In the genomic region with DNA sequence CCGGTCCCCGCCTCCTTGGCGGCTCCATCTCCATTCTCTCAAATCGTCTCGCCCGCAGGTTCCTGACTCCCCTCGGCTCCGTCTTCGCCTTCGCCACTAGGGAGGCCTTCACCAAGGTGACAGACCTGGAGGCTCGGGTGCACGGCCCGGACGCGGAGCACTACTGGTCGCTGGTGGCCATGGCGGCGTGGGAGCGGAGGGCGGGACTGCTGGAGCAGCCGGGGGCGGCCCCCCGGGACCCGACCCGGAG, we compare ENCODE assay signal across 1 cellular context.
TF ChIP-seq lines count a peak whose summit lies in the region.

No MANE protein-coding gene starts in this region.

TF ChIP-seq in GM12878, 131 proteins besides CTCF, POLR2A, EP300 and RAD21:
- TF ChIP-seq SMC3 (IDR thresholded peaks at IDR 0.05; ENCODE audit: borderline replicate concordance, low read length) (no peak), EGR1 (IDR thresholded peaks at IDR 0.05; ENCODE audit: borderline replicate concordance in 1 of 2, low read depth in 2 of 2, low read length in 2 of 2) (peak in 1 of 2 experiments; percentile 72; a peak in 2 of 3 replicates), NR2F1 (conservative IDR thresholded peaks at IDR 0.05) (no peak), MEF2B (IDR thresholded peaks at IDR 0.05; ENCODE audit: partially characterized antibody, poor library complexity, severe bottlenecking) (peak; percentile 72), BRCA1 (IDR thresholded peaks at IDR 0.05; ENCODE audit: low read depth, low read length) (no peak), BACH1 (IDR thresholded peaks at IDR 0.05; ENCODE audit: borderline replicate concordance) (no peak), RCOR1 (conservative IDR thresholded peaks at IDR 0.05; ENCODE audit: low read depth, low read length) (0 out of 2 replicates have a peak, but pooled peaks have one; percentile 13), GABPA (IDR thresholded peaks at IDR 0.05; ENCODE audit: low read depth) (no peak), GATAD2B (conservative IDR thresholded peaks at IDR 0.05; ENCODE audit: low read depth) (no peak), YY1 (IDR thresholded peaks at IDR 0.05; ENCODE audit: low read depth, low read length) (peak; percentile 78), ZNF384 (IDR thresholded peaks at IDR 0.05; ENCODE audit: borderline replicate concordance, low read depth, low read length) (no peak), SMAD5 (IDR thresholded peaks at IDR 0.05; ENCODE audit: low read depth) (no peak)
- TF ChIP-seq, protein P1, sequence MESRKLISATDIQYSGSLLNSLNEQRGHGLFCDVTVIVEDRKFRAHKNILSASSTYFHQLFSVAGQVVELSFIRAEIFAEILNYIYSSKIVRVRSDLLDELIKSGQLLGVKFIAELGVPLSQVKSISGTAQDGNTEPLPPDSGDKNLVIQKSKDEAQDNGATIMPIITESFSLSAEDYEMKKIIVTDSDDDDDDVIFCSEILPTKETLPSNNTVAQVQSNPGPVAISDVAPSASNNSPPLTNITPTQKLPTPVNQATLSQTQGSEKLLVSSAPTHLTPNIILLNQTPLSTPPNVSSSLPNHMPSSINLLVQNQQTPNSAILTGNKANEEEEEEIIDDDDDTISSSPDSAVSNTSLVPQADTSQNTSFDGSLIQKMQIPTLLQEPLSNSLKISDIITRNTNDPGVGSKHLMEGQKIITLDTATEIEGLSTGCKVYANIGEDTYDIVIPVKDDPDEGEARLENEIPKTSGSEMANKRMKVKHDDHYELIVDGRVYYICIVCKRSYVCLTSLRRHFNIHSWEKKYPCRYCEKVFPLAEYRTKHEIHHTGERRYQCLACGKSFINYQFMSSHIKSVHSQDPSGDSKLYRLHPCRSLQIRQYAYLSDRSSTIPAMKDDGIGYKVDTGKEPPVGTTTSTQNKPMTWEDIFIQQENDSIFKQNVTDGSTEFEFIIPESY (IDR thresholded peaks at IDR 0.05): no peak
- TF ChIP-seq, protein P2, sequence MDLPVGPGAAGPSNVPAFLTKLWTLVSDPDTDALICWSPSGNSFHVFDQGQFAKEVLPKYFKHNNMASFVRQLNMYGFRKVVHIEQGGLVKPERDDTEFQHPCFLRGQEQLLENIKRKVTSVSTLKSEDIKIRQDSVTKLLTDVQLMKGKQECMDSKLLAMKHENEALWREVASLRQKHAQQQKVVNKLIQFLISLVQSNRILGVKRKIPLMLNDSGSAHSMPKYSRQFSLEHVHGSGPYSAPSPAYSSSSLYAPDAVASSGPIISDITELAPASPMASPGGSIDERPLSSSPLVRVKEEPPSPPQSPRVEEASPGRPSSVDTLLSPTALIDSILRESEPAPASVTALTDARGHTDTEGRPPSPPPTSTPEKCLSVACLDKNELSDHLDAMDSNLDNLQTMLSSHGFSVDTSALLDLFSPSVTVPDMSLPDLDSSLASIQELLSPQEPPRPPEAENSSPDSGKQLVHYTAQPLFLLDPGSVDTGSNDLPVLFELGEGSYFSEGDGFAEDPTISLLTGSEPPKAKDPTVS (IDR thresholded peaks at IDR 0.05; ENCODE audit: low read depth, low read length): no peak
- TF ChIP-seq, protein P3, sequence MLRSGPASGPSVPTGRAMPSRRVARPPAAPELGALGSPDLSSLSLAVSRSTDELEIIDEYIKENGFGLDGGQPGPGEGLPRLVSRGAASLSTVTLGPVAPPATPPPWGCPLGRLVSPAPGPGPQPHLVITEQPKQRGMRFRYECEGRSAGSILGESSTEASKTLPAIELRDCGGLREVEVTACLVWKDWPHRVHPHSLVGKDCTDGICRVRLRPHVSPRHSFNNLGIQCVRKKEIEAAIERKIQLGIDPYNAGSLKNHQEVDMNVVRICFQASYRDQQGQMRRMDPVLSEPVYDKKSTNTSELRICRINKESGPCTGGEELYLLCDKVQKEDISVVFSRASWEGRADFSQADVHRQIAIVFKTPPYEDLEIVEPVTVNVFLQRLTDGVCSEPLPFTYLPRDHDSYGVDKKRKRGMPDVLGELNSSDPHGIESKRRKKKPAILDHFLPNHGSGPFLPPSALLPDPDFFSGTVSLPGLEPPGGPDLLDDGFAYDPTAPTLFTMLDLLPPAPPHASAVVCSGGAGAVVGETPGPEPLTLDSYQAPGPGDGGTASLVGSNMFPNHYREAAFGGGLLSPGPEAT (IDR thresholded peaks at IDR 0.05; ENCODE audit: low read depth): no peak
TF ChIP-seq in GM12878: peak in this region for 4.
